In genomic region chr7:24456526-24457214, GRCh38 we compare ENCODE assay signal across 12 cellular contexts.
DNase-seq lines count a peak whose midpoint lies in the region; ATAC-seq, FAIRE-seq and TF ChIP-seq lines count a peak whose summit lies in the region.
"Had no signal": no experiment of that assay in that cellular context is flagged by ENCODE, and none has a peak within 500 bp of the region (broad histone marks: within the 10 kb centered on the region; RNA-seq: fewer than 3 reads in every experiment).

No MANE protein-coding gene starts in this region.

- H3K9me2 ChIP-seq in Karpas-422 (replicated peaks; ENCODE audit: insufficient read depth, low read length), result no peaks in the 10 kb centered on the region

- H3K4me3 Mint-ChIP-seq in CD8-positive, alpha-beta memory T cell, result no peak overlapping the region

- DNase-seq in GM12892 (ENCODE audit: insufficient read length) (no peak), Karpas-422 (peak; percentile 2), erythroblast (lab: John Stamatoyannopoulos, UW) (no peak)
- no peak for DNase-seq in CD8-positive, alpha-beta memory T cell
- DNase-seq in activated effector memory CD4-positive, alpha-beta T cell treated with anti-CD3 and anti-CD28 coated beads, Interleukin-2, amount 50 U/mL, for 16 hours, result no peak
- DNase-seq: effector memory CD4-positive, alpha-beta T cell; T1000 had no signal

- TF ChIP-seq CTCF in liver (IDR thresholded peaks at IDR 0.05; ENCODE audit: low read depth, low read length, missing input control), result no peak

- 17% methylated on average over 4 of the region's 4 CpGs for WGBS in liver

- no peaks in the 10 kb centered on the region for H3K9me3 Mint-ChIP-seq in CD8-positive, alpha-beta memory T cell

- no peaks in the 10 kb centered on the region for H3K4me1 Mint-ChIP-seq in CD8-positive, alpha-beta memory T cell

- H3K36me3 ChIP-seq in Karpas-422 (ENCODE audit: insufficient read depth, low read length) (no peaks in the 10 kb centered on the region), liver (ENCODE audit: control insufficient read depth in 4 of 4, insufficient read depth in 3 of 4, low read depth in 1 of 4, low read length in 3 of 4) (no peaks in the 10 kb centered on the region)
- no peaks in the 10 kb centered on the region for H3K36me3 ChIP-seq in CD8-positive, alpha-beta memory T cell (ENCODE audit: insufficient read depth, low read length)
- H3K36me3 ChIP-seq: BLaER1 had no signal

- no peaks in the 10 kb centered on the region for H3K36me3 Mint-ChIP-seq in CD8-positive, alpha-beta memory T cell

- H3K27ac ChIP-seq in Karpas-422 (ENCODE audit: low read length) (no peak overlapping the region), liver (ENCODE audit: low read depth in 1 of 2, low read length in 2 of 2) (peak overlapping the region; percentile 63 to 66)
- no peak overlapping the region for H3K27ac ChIP-seq in CD8-positive, alpha-beta memory T cell (ENCODE audit: low read depth, low read length)
- H3K27ac ChIP-seq: BLaER1 had no signal

- H3K4me1 ChIP-seq in Karpas-422 (ENCODE audit: low read length) (peaks cover 5% of the 10 kb centered on the region), liver (ENCODE audit: control insufficient read depth in 4 of 4, insufficient read depth in 4 of 4, low read length in 3 of 4) (peaks cover 0 to 26% (median 20%) of the 10 kb centered on the region in 4 donors)
- no peaks in the 10 kb centered on the region for H3K4me1 ChIP-seq in CD8-positive, alpha-beta memory T cell (ENCODE audit: insufficient read depth, low read length)
- H3K4me1 ChIP-seq: BLaER1 had no signal

- TF ChIP-seq RAD21 in liver (IDR thresholded peaks at IDR 0.05), result peak; percentile 55 to 57

- CTCF ChIA-PET in CD8-positive, alpha-beta memory T cell (lab: Charles Lee), result interaction anchor here (0.6 kb wide), 1 partner anchor 830 kb away, joined by 4 read pairs; no protein-coding TSS in a partner anchor

- TF ChIP-seq POLR2A in GM12892 (IDR thresholded peaks at IDR 0.05; ENCODE audit: low read depth, low read length) (no peak), erythroblast (IDR thresholded peaks at IDR 0.05; ENCODE audit: low read length) (no peak)

- H3K27ac Mint-ChIP-seq in CD8-positive, alpha-beta memory T cell, result no peak overlapping the region

- no peak overlapping the region for H3K4me3 ChIP-seq in Karpas-422 (ENCODE audit: low read length)
- no peak overlapping the region for H3K4me3 ChIP-seq in liver (ENCODE audit: low read depth in 1 of 3, low read length in 3 of 3)
- H3K4me3 ChIP-seq in CD8-positive, alpha-beta memory T cell (ENCODE audit: low read length), result no peak overlapping the region
- H3K4me3 ChIP-seq: BLaER1 had no signal

- H3K79me2 ChIP-seq in Karpas-422 (ENCODE audit: low read length), result no peaks in the 10 kb centered on the region

- FAIRE-seq in GM12892 (lab: Jason Lieb, UNC), result peak; percentile 73
- FAIRE-seq: RCC 7860 had no signal

- H4K20me1 ChIP-seq in Karpas-422 (ENCODE audit: insufficient read depth, low read depth, low read length), result no peaks in the 10 kb centered on the region
- H4K20me1 ChIP-seq: BLaER1 had no signal

- H3K9me3 ChIP-seq in Karpas-422 (ENCODE audit: low read length) (no peaks in the 10 kb centered on the region), liver (ENCODE audit: control insufficient read depth in 4 of 4, low read length in 3 of 4) (no peaks in the 10 kb centered on the region)
- H3K9me3 ChIP-seq in CD8-positive, alpha-beta memory T cell (ENCODE audit: low read length), result no peaks in the 10 kb centered on the region
- H3K9me3 ChIP-seq: BLaER1 had no signal

- H2AFZ ChIP-seq in Karpas-422 (ENCODE audit: low read length), result no peak overlapping the region

- H3K9ac ChIP-seq in Karpas-422 (ENCODE audit: low read length) (no peak overlapping the region), liver (ENCODE audit: low read depth in 1 of 2, low read length in 2 of 2) (no peak overlapping the region)
- H3K9ac ChIP-seq: BLaER1 had no signal

- no peak overlapping the region for H3K4me2 ChIP-seq in Karpas-422 (ENCODE audit: low read depth, low read length, poor library complexity, severe bottlenecking)
- H3K4me2 ChIP-seq: BLaER1 had no signal

- ATAC-seq in GM21576 (IDR thresholded peaks at IDR 0.05; ENCODE audit: unreplicated experiment) (peak; percentile 31), HG02852 (IDR thresholded peaks at IDR 0.05; ENCODE audit: unreplicated experiment) (no peak)

- H3K27me3 ChIP-seq in Karpas-422 (ENCODE audit: low read length) (no peaks in the 10 kb centered on the region), liver (ENCODE audit: control insufficient read depth in 4 of 4, insufficient read depth in 4 of 4, low read length in 3 of 4) (no peaks in the 10 kb centered on the region)
- H3K27me3 ChIP-seq in CD8-positive, alpha-beta memory T cell (ENCODE audit: insufficient read depth, low read length, poor library complexity, severe bottlenecking), result peaks cover 4% of the 10 kb centered on the region
- H3K27me3 ChIP-seq: BLaER1 had no signal

- H3K27me3 Mint-ChIP-seq in CD8-positive, alpha-beta memory T cell, result peaks cover 6 to 18% of the 10 kb centered on the region in 2 donors

- POLR2A ChIA-PET in CD8-positive, alpha-beta memory T cell (lab: Charles Lee), result no interaction called here

TF ChIP-seq in liver, 16 proteins besides CTCF, POLR2A, EP300 and RAD21:
- TF ChIP-seq, protein P1, sequence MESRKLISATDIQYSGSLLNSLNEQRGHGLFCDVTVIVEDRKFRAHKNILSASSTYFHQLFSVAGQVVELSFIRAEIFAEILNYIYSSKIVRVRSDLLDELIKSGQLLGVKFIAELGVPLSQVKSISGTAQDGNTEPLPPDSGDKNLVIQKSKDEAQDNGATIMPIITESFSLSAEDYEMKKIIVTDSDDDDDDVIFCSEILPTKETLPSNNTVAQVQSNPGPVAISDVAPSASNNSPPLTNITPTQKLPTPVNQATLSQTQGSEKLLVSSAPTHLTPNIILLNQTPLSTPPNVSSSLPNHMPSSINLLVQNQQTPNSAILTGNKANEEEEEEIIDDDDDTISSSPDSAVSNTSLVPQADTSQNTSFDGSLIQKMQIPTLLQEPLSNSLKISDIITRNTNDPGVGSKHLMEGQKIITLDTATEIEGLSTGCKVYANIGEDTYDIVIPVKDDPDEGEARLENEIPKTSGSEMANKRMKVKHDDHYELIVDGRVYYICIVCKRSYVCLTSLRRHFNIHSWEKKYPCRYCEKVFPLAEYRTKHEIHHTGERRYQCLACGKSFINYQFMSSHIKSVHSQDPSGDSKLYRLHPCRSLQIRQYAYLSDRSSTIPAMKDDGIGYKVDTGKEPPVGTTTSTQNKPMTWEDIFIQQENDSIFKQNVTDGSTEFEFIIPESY (IDR thresholded peaks at IDR 0.05), result peak; percentile 91
- TF ChIP-seq FOXA2 (IDR thresholded peaks at IDR 0.05) (peak; percentile 86), SP1 (IDR thresholded peaks at IDR 0.05) (peak; percentile 95), GABPA (IDR thresholded peaks at IDR 0.05 in 1 of 2, conservative IDR thresholded peaks at IDR 0.05 in 1 of 2) (no peak), HNF4A (conservative IDR thresholded peaks at IDR 0.05) (peak; percentile 100), NR2F2 (IDR thresholded peaks at IDR 0.05) (peak; percentile 81), RXRA (IDR thresholded peaks at IDR 0.05) (peak; percentile 95 to 96), FOXA1 (IDR thresholded peaks at IDR 0.05) (peak; percentile 84), EGR1 (IDR thresholded peaks at IDR 0.05; ENCODE audit: low read depth in 2 of 2) (peak in 1 of 2 donors; percentile 63), TAF1 (conservative IDR thresholded peaks at IDR 0.05) (no peak), JUND (IDR thresholded peaks at IDR 0.05) (peak; percentile 94 to 96), ATF3 (IDR thresholded peaks at IDR 0.05) (peak; percentile 85), YY1 (IDR thresholded peaks at IDR 0.05) (peak; percentile 94), HNF4G (IDR thresholded peaks at IDR 0.05) (peak; percentile 100)
- TF ChIP-seq, protein P2, sequence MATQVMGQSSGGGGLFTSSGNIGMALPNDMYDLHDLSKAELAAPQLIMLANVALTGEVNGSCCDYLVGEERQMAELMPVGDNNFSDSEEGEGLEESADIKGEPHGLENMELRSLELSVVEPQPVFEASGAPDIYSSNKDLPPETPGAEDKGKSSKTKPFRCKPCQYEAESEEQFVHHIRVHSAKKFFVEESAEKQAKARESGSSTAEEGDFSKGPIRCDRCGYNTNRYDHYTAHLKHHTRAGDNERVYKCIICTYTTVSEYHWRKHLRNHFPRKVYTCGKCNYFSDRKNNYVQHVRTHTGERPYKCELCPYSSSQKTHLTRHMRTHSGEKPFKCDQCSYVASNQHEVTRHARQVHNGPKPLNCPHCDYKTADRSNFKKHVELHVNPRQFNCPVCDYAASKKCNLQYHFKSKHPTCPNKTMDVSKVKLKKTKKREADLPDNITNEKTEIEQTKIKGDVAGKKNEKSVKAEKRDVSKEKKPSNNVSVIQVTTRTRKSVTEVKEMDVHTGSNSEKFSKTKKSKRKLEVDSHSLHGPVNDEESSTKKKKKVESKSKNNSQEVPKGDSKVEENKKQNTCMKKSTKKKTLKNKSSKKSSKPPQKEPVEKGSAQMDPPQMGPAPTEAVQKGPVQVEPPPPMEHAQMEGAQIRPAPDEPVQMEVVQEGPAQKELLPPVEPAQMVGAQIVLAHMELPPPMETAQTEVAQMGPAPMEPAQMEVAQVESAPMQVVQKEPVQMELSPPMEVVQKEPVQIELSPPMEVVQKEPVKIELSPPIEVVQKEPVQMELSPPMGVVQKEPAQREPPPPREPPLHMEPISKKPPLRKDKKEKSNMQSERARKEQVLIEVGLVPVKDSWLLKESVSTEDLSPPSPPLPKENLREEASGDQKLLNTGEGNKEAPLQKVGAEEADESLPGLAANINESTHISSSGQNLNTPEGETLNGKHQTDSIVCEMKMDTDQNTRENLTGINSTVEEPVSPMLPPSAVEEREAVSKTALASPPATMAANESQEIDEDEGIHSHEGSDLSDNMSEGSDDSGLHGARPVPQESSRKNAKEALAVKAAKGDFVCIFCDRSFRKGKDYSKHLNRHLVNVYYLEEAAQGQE (IDR thresholded peaks at IDR 0.05), result peak; percentile 67
- TF ChIP-seq, protein P3, sequence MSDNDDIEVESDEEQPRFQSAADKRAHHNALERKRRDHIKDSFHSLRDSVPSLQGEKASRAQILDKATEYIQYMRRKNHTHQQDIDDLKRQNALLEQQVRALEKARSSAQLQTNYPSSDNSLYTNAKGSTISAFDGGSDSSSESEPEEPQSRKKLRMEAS (IDR thresholded peaks at IDR 0.05), result peak; percentile 91

Comparison
In these comparisons a context has a peak if more than half of its experiments do, and no peak if none do; other contexts are left out.
1. H3K27ac ChIP-seq: peak in liver (2 of 2); none in Karpas-422 (single experiment) and CD8-positive, alpha-beta memory T cell (single experiment).